ENCODE assay signal across 8 cellular contexts in genomic region chr14:50955373-50956043, GRCh38. TPM values are rescaled to one million over a fixed set of nuclear protein-coding genes. Genes with fewer than 3 reads are reported as not detected.
DNase-seq lines count a peak whose midpoint lies in the region; ATAC-seq and TF ChIP-seq lines count a peak whose summit lies in the region.

No MANE protein-coding gene starts in this region.

- 0 out of 2 replicates have a peak, but pooled peaks cover 6% of the 10 kb centered on the region for H3F3A ChIP-seq in DOHH2 (ENCODE audit: control insufficient read depth, insufficient read depth)

- peaks cover 3% of the 10 kb centered on the region for H3K4me1 Mint-ChIP-seq in endodermal cell
- no peaks in the 10 kb centered on the region for H3K4me1 Mint-ChIP-seq in activated naive CD4-positive, alpha-beta T cell treated with anti-CD3 and anti-CD28 coated beads, Interleukin-2, amount 10 ng/mL, durations not matched to agents 7 days and 5 days

- no peaks in the 10 kb centered on the region for H3K9me2 ChIP-seq in DOHH2 (replicated peaks; ENCODE audit: control insufficient read depth, low read length)

- H3K9me3 ChIP-seq in DOHH2 (ENCODE audit: control insufficient read depth, insufficient read depth, low read length) (no peaks in the 10 kb centered on the region), HUES6 (ENCODE audit: control insufficient read depth, insufficient read depth, low read depth, low read length) (no peaks in the 10 kb centered on the region), endodermal cell (ENCODE audit: control insufficient read depth, low read length) (no peaks in the 10 kb centered on the region), muscle layer of duodenum (ENCODE audit: control insufficient read depth in 1 of 2, low read length in 2 of 2) (no peaks in the 10 kb centered on the region), aorta (ENCODE audit: control insufficient read depth, low read length) (no peaks in the 10 kb centered on the region)

- POLR2A ChIA-PET in RWPE1 (lab: Yijun Ruan, JAX; ENCODE audit: low non-redundant PET) = interaction anchor here (0.8 kb wide), 1 partner anchor 11 kb away, joined by 5 read pairs; the partner anchor contains the start of gene PYGL

- peak; percentile 96 for DNase-seq in RWPE1 (ENCODE audit: low spot score)
- peak; percentile 88 for DNase-seq in endodermal cell
- peak; percentile 79 to 86 for DNase-seq in aorta
- no peak for DNase-seq in activated naive CD4-positive, alpha-beta T cell treated with anti-CD3 and anti-CD28 coated beads, Interleukin-2, amount 10 ng/mL, durations not matched to agents 7 days and 5 days

- TF ChIP-seq CTCF in DOHH2 (IDR thresholded peaks at IDR 0.05; ENCODE audit: low read depth, low read length, poor library complexity, severe bottlenecking) (peak; percentile 28), RWPE1 (conservative IDR thresholded peaks at IDR 0.05; ENCODE audit: low read depth) (peak; percentile 44), endodermal cell (conservative IDR thresholded peaks at IDR 0.05) (peak; percentile 62)

- H3K27ac Mint-ChIP-seq in endodermal cell = no peak overlapping the region
- H3K27ac Mint-ChIP-seq in activated naive CD4-positive, alpha-beta T cell treated with anti-CD3 and anti-CD28 coated beads, Interleukin-2, amount 10 ng/mL, durations not matched to agents 7 days and 5 days = no peak overlapping the region

- H3K36me3 ChIP-seq in DOHH2 (ENCODE audit: control insufficient read depth, low read length) (no peaks in the 10 kb centered on the region), HUES6 (ENCODE audit: control insufficient read depth, insufficient read depth, low read length) (no peaks in the 10 kb centered on the region), endodermal cell (ENCODE audit: control insufficient read depth, insufficient read depth, low read length) (no peaks in the 10 kb centered on the region), muscle layer of duodenum (ENCODE audit: control insufficient read depth in 1 of 2, insufficient read depth in 2 of 2, low read length in 2 of 2) (no peaks in the 10 kb centered on the region), aorta (ENCODE audit: control insufficient read depth in 1 of 2, insufficient read depth in 2 of 2, low read length in 1 of 2) (no peaks in the 10 kb centered on the region)

- intact Hi-C loops in aorta (cut with DNase I) = loop anchor here (2.0 to 5.0 kb wide), 2 partner anchors 262 to 265 kb away; no protein-coding TSS in a partner anchor

- no peaks in the 10 kb centered on the region for H3K36me3 Mint-ChIP-seq in endodermal cell (ENCODE audit: low read depth)
- no peaks in the 10 kb centered on the region for H3K36me3 Mint-ChIP-seq in activated naive CD4-positive, alpha-beta T cell treated with anti-CD3 and anti-CD28 coated beads, Interleukin-2, amount 10 ng/mL, durations not matched to agents 7 days and 5 days

- no peaks in the 10 kb centered on the region for H4K20me1 ChIP-seq in DOHH2 (ENCODE audit: control insufficient read depth, insufficient read depth, low read depth, low read length)

- no peaks in the 10 kb centered on the region for H3K27me3 Mint-ChIP-seq in endodermal cell (ENCODE audit: insufficient read depth)
- H3K27me3 Mint-ChIP-seq in activated naive CD4-positive, alpha-beta T cell treated with anti-CD3 and anti-CD28 coated beads, Interleukin-2, amount 10 ng/mL, durations not matched to agents 7 days and 5 days = peaks cover 6% of the 10 kb centered on the region

- H3K4me3 ChIP-seq in DOHH2 (ENCODE audit: low read length) = no peak overlapping the region
- no peak overlapping the region; the same call in 1 of the 2 replicates for H3K4me3 ChIP-seq in HUES6 (ENCODE audit: low read depth, low read length)
- H3K4me3 ChIP-seq in endodermal cell (ENCODE audit: low read length) = no peak overlapping the region
- H3K4me3 ChIP-seq in muscle layer of duodenum (ENCODE audit: low read depth in 1 of 2, low read length in 2 of 2) = no peak overlapping the region
- H3K4me3 ChIP-seq in aorta (ENCODE audit: low read length in 2 of 2) = no peak overlapping the region

- H3K9ac ChIP-seq in HUES6 (ENCODE audit: low read length) = no peak overlapping the region
- H3K9ac ChIP-seq in endodermal cell (ENCODE audit: extremely low read depth, low read length, poor library complexity, severe bottlenecking) = no peak overlapping the region

- H3K4me3 Mint-ChIP-seq in endodermal cell = no peak overlapping the region
- no peak overlapping the region for H3K4me3 Mint-ChIP-seq in activated naive CD4-positive, alpha-beta T cell treated with anti-CD3 and anti-CD28 coated beads, Interleukin-2, amount 10 ng/mL, durations not matched to agents 7 days and 5 days

- peaks cover 15% of the 10 kb centered on the region for H3K4me1 ChIP-seq in DOHH2 (ENCODE audit: control insufficient read depth, low read length)
- peaks cover 12% of the 10 kb centered on the region for H3K4me1 ChIP-seq in HUES6 (ENCODE audit: control insufficient read depth, insufficient read depth, low read length)
- no peaks in the 10 kb centered on the region for H3K4me1 ChIP-seq in endodermal cell (ENCODE audit: control insufficient read depth, insufficient read depth, low read length)
- H3K4me1 ChIP-seq in muscle layer of duodenum (ENCODE audit: control insufficient read depth in 1 of 2, insufficient read depth in 2 of 2, low read length in 2 of 2) = peaks cover 4 to 5% of the 10 kb centered on the region in 2 donors
- no peaks in the 10 kb centered on the region for H3K4me1 ChIP-seq in aorta (ENCODE audit: control insufficient read depth in 1 of 2, insufficient read depth in 2 of 2, low read length in 2 of 2)

- 84 to 86% methylated on average over 4 to 5 of the region's 5 CpGs for WGBS in endodermal cell (ENCODE audit: insufficient coverage in 1 of 2, insufficient read length in 1 of 2), 2 experiments
- 90 to 91% methylated on average over 5 of the region's 5 CpGs for WGBS in aorta, 2 donors

- peaks cover 1% of the 10 kb centered on the region for H3K9me3 Mint-ChIP-seq in endodermal cell
- H3K9me3 Mint-ChIP-seq in activated naive CD4-positive, alpha-beta T cell treated with anti-CD3 and anti-CD28 coated beads, Interleukin-2, amount 10 ng/mL, durations not matched to agents 7 days and 5 days = no peaks in the 10 kb centered on the region

- CTCF ChIA-PET in RWPE1 (lab: Yijun Ruan, JAX) = interaction anchor here (0.7 to 1.7 kb wide), 6 partner anchors 12 to 872 kb away, joined by 3 to 8 read pairs (median 4); partner anchors contain the start of gene PYGL
- CTCF ChIA-PET in activated naive CD4-positive, alpha-beta T cell treated with anti-CD3 and anti-CD28 coated beads, Interleukin-2, amount 10 ng/mL, durations not matched to agents 7 days and 5 days (lab: Charles Lee) = interaction anchor here (0.6 to 1.5 kb wide), 4 partner anchors 12 to 824 kb away, joined by 3 to 4 read pairs (median 4); no protein-coding TSS in a partner anchor

- H3K4me2 ChIP-seq in DOHH2 (ENCODE audit: low read length) = no peak overlapping the region

- H3K27ac ChIP-seq in DOHH2 (ENCODE audit: low read depth, low read length) = no peak overlapping the region
- H3K27ac ChIP-seq in HUES6 (ENCODE audit: low read depth, low read length) = peak overlapping the region; percentile 4; the same call in 1 of the 2 replicates
- H3K27ac ChIP-seq in RWPE1 = peak overlapping the region; percentile 95
- H3K27ac ChIP-seq in endodermal cell (ENCODE audit: low read depth, low read length) = no peak overlapping the region
- H3K27ac ChIP-seq in muscle layer of duodenum (ENCODE audit: low read length) = peak overlapping the region; percentile 74
- no peak overlapping the region for H3K27ac ChIP-seq in aorta (ENCODE audit: low read depth in 1 of 2, low read length in 2 of 2)

- peak; percentile 73 for ATAC-seq in aorta (ENCODE audit: low FRiP score)
- no peak for ATAC-seq in GM18873 (IDR thresholded peaks at IDR 0.05; ENCODE audit: low FRiP score, unreplicated experiment)

- H3K79me2 ChIP-seq in DOHH2 (ENCODE audit: control insufficient read depth, low read length) = no peaks in the 10 kb centered on the region

- no peaks in the 10 kb centered on the region for H3K27me3 ChIP-seq in DOHH2 (ENCODE audit: control insufficient read depth, low read length)
- H3K27me3 ChIP-seq in HUES6 (ENCODE audit: control insufficient read depth, insufficient read depth, low read length) = no peaks in the 10 kb centered on the region
- no peaks in the 10 kb centered on the region for H3K27me3 ChIP-seq in endodermal cell (ENCODE audit: control insufficient read depth, insufficient read depth, low read length, poor library complexity, severe bottlenecking)
- H3K27me3 ChIP-seq in muscle layer of duodenum (ENCODE audit: low read depth, low read length) = no peaks in the 10 kb centered on the region
- no peaks in the 10 kb centered on the region for H3K27me3 ChIP-seq in aorta (ENCODE audit: control insufficient read depth in 1 of 2, insufficient read depth in 2 of 2, low read length in 1 of 2)

RNA-seq across cellular contexts. Expression of gene PYGL, which starts 11.2 kb away (rescaled TPM):
- total RNA-seq in endodermal cell = 10 to 100 TPM; 38.1 to 41.5 TPM
- polyA plus RNA-seq in endodermal cell (2013, experiment 1 of 2) = 25.3 TPM
- polyA plus RNA-seq in endodermal cell (2013, experiment 2 of 2) = 24.2 TPM
- total RNA-seq in aorta = 10 to 100 TPM; 49.0 to 78.6 TPM
- 10 to 100 TPM; 18.4 to 25.2 TPM for polyA plus RNA-seq in aorta

Comparison
In these comparisons a context has a peak if more than half of its experiments do, and no peak if none do; other contexts are left out.
1. H3K27ac ChIP-seq: peak in HUES6 (single experiment), RWPE1 (single experiment) and muscle layer of duodenum (single experiment); none in DOHH2 (single experiment), endodermal cell (single experiment) and aorta (0 of 2).
2. Peak in every context shown above with its lines, with median percentiles within 50 percentile points of each other: CTCF ChIP-seq.